8 cellular contexts compared by ENCODE assay signal in the genomic region with DNA sequence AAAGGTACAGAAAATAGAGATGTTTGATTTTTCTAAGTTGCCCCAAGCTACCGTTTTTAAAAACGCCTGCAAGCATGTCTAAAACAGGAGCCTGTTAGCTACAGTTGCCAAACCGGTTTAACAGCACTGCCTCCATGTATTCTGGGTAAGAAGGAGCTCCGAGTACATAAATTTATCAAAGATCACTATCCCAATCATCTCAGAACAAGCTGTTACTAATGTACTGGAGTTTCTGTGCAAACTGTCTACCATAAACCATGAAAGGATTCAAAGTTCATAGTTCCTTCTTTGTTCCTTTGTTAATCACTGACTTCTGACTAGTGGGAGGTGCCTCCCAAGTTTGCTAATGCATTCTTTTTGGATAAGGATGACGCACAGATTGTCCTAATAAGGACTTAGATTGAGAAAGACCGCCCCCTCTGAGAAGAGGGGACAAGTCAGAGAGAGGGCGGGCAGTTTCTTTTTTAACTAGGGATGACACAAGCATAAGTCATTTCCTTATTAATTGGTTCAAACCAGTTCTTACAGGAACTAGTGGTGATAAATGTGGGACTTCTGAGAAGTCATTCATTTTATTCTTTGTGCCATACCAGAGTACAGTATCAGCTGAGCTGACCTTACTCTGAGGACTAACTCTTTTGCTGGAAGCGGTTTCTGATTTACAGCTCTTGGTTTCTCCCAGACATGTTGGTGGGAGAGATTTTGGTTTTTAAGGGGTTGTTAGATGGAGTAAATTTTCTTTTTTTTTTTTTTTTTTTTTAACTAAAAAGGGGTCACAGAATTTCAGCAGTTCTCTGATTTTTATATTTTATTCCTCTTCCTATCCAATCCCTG. TPM values are rescaled to one million over a fixed set of nuclear protein-coding genes. Genes with fewer than 3 reads are reported as not detected.
DNase-seq lines count a peak whose midpoint lies in the region; ATAC-seq and TF ChIP-seq lines count a peak whose summit lies in the region.

No MANE protein-coding gene starts in this region.

- peak overlapping the region; percentile 93 for H3K27ac Mint-ChIP-seq in CD8-positive, alpha-beta T cell
- H3K27ac Mint-ChIP-seq in activated CD4-positive, alpha-beta memory T cell treated with anti-CD3 and anti-CD28 coated beads, Interleukin-2, amount 10 ng/mL, durations not matched to agents 7 days and 5 days, result peak overlapping the region; percentile 99
- H3K27ac Mint-ChIP-seq in type B pancreatic cell, result peak overlapping the region; percentile 97

- H3K27ac ChIP-seq in CD8-positive, alpha-beta T cell (ENCODE audit: low read depth, low read length), result peak overlapping the region; percentile 69
- peak overlapping the region; percentile 99 for H3K27ac ChIP-seq in epithelial cell of prostate

- no peaks in the 10 kb centered on the region for H3K36me3 ChIP-seq in CD8-positive, alpha-beta T cell (ENCODE audit: insufficient read depth, low read length)

- TF ChIP-seq CTCF in CD8-positive, alpha-beta T cell (IDR thresholded peaks at IDR 0.05), result no peak
- TF ChIP-seq CTCF in type B pancreatic cell (conservative IDR thresholded peaks at IDR 0.05), result no peak

- CTCF ChIA-PET in CD8-positive, alpha-beta T cell (lab: Charles Lee), result interaction anchor here (1.7 to 3.0 kb wide), 2 partner anchors 16 to 85 kb away, joined by 3 to 11 read pairs; no protein-coding TSS in a partner anchor
- CTCF ChIA-PET in activated CD4-positive, alpha-beta memory T cell treated with anti-CD3 and anti-CD28 coated beads, Interleukin-2, amount 10 ng/mL, durations not matched to agents 7 days and 5 days (lab: Charles Lee), result interaction anchor here (1.1 to 7.8 kb wide), 6 partner anchors 9 to 131 kb away, joined by 3 to 55 read pairs (median 16); partner anchors contain the start of gene PTRH2

- peak; percentile 93 for ATAC-seq in CD8-positive, alpha-beta T cell
- ATAC-seq in GM19035 (IDR thresholded peaks at IDR 0.05; ENCODE audit: unreplicated experiment) (peak; percentile 73), HG03159 (IDR thresholded peaks at IDR 0.05; ENCODE audit: unreplicated experiment) (peak; percentile 84)

- peak in 5 of 7 experiments; percentile 28 to 72 (median 57) for DNase-seq in CD8-positive, alpha-beta T cell
- DNase-seq in NCI-H526 treated with DMSO at 0.1 percent for 48 hours (lab: John Stamatoyannopoulos, UW) (peak; percentile 99), epithelial cell of prostate (ENCODE audit: low read depth, low spot score) (peak; percentile 99), mucosa of gallbladder (ENCODE audit: low spot score) (peak; percentile 91), type B pancreatic cell (ENCODE audit: extremely low spot score, unreplicated experiment) (peak; percentile 60)
- DNase-seq in activated CD4-positive, alpha-beta memory T cell treated with anti-CD3 and anti-CD28 coated beads, Interleukin-2, amount 10 ng/mL, durations not matched to agents 7 days and 5 days, result peak; percentile 77

- peaks cover 24% of the 10 kb centered on the region for H3K4me1 ChIP-seq in CD8-positive, alpha-beta T cell (ENCODE audit: insufficient read depth, low read length)

- H3K4me1 Mint-ChIP-seq in CD8-positive, alpha-beta T cell (ENCODE audit: low read depth), result peaks cover 49% of the 10 kb centered on the region
- H3K4me1 Mint-ChIP-seq in activated CD4-positive, alpha-beta memory T cell treated with anti-CD3 and anti-CD28 coated beads, Interleukin-2, amount 10 ng/mL, durations not matched to agents 7 days and 5 days, result peaks cover 38% of the 10 kb centered on the region
- peaks cover 40% of the 10 kb centered on the region for H3K4me1 Mint-ChIP-seq in type B pancreatic cell (ENCODE audit: unreplicated experiment)

- POLR2A ChIA-PET in CD8-positive, alpha-beta T cell (lab: Charles Lee), result interaction anchor here (0.6 to 1.8 kb wide), 7 partner anchors 9 to 1889 kb away, joined by 3 to 8 read pairs (median 4); partner anchors contain the start of genes PTRH2 and VMP1
- POLR2A ChIA-PET in activated CD4-positive, alpha-beta memory T cell treated with anti-CD3 and anti-CD28 coated beads, Interleukin-2, amount 10 ng/mL, durations not matched to agents 7 days and 5 days (lab: Charles Lee), result interaction anchor here (0.7 to 29.7 kb wide), 16 partner anchors 10 to 1502 kb away, joined by 3 to 2499 read pairs (median 17); partner anchors contain the start of genes CLTC, HEATR6, PTRH2 and RNFT1

- H3K9me3 Mint-ChIP-seq in CD8-positive, alpha-beta T cell, result no peaks in the 10 kb centered on the region
- no peaks in the 10 kb centered on the region for H3K9me3 Mint-ChIP-seq in activated CD4-positive, alpha-beta memory T cell treated with anti-CD3 and anti-CD28 coated beads, Interleukin-2, amount 10 ng/mL, durations not matched to agents 7 days and 5 days
- no peaks in the 10 kb centered on the region for H3K9me3 Mint-ChIP-seq in type B pancreatic cell

- intact Hi-C loops in CD8-positive, alpha-beta T cell (cut with DNase I, micrococcal nuclease), result loop anchor here (1.0 to 5.0 kb wide), 4 partner anchors 51 to 131 kb away; partner anchors contain the start of genes RPS6KB1 (in 2 of the 2), TUBD1 (in 2 of the 2), PTRH2 (in 1 of the 2) and VMP1 (in 1 of the 2)

- peaks cover 42% of the 10 kb centered on the region for H3K36me3 Mint-ChIP-seq in CD8-positive, alpha-beta T cell
- peaks cover 58% of the 10 kb centered on the region for H3K36me3 Mint-ChIP-seq in activated CD4-positive, alpha-beta memory T cell treated with anti-CD3 and anti-CD28 coated beads, Interleukin-2, amount 10 ng/mL, durations not matched to agents 7 days and 5 days (ENCODE audit: low read depth)
- H3K36me3 Mint-ChIP-seq in type B pancreatic cell, result peaks cover 45% of the 10 kb centered on the region

- peak overlapping the region; percentile 38 for H3K4me3 ChIP-seq in CD8-positive, alpha-beta T cell (ENCODE audit: low read depth, low read length)

- peak overlapping the region; percentile 92 for H3K4me3 Mint-ChIP-seq in CD8-positive, alpha-beta T cell
- H3K4me3 Mint-ChIP-seq in activated CD4-positive, alpha-beta memory T cell treated with anti-CD3 and anti-CD28 coated beads, Interleukin-2, amount 10 ng/mL, durations not matched to agents 7 days and 5 days, result peak overlapping the region; percentile 100
- H3K4me3 Mint-ChIP-seq in type B pancreatic cell, result peak overlapping the region; percentile 96

- no peaks in the 10 kb centered on the region for H3K27me3 ChIP-seq in CD8-positive, alpha-beta T cell (ENCODE audit: insufficient read depth, low read length)

- no peaks in the 10 kb centered on the region for H3K9me3 ChIP-seq in CD8-positive, alpha-beta T cell (ENCODE audit: low read length)

- H3K27me3 Mint-ChIP-seq in CD8-positive, alpha-beta T cell (ENCODE audit: low read depth), result no peaks in the 10 kb centered on the region
- no peaks in the 10 kb centered on the region for H3K27me3 Mint-ChIP-seq in activated CD4-positive, alpha-beta memory T cell treated with anti-CD3 and anti-CD28 coated beads, Interleukin-2, amount 10 ng/mL, durations not matched to agents 7 days and 5 days
- H3K27me3 Mint-ChIP-seq in type B pancreatic cell, result peaks cover 6% of the 10 kb centered on the region

RNA-seq across cellular contexts. Expression of gene TUBD1, which starts 55.2 kb away (rescaled TPM):
- 10 to 100 TPM in 1 of 2 experiments, 1 to 10 TPM in 1; 9.7 to 11.0 TPM for total RNA-seq in CD8-positive, alpha-beta T cell
- total RNA-seq in activated CD4-positive, alpha-beta memory T cell treated with anti-CD3 and anti-CD28 coated beads, Interleukin-2, amount 10 ng/mL, durations not matched to agents 7 days and 5 days, result 10 to 100 TPM; 11.4 to 11.7 TPM
- total RNA-seq in mucosa of gallbladder (8.6 TPM), type B pancreatic cell (ENCODE audit: low replicate concordance) (8.0 and 16.7 TPM in 2 replicates)

RNA-seq across cellular contexts. Expression of gene RPS6KB1, which starts 55.3 kb away (rescaled TPM):
- total RNA-seq in CD8-positive, alpha-beta T cell, result 100 to 1,000 TPM; 153 to 171 TPM
- total RNA-seq in activated CD4-positive, alpha-beta memory T cell treated with anti-CD3 and anti-CD28 coated beads, Interleukin-2, amount 10 ng/mL, durations not matched to agents 7 days and 5 days, result 10 to 100 TPM; 44.3 to 50.1 TPM
- total RNA-seq in mucosa of gallbladder, result 27.3 TPM
- 38.2 and 38.8 TPM in 2 replicates for total RNA-seq in type B pancreatic cell (ENCODE audit: low replicate concordance)

Comparison
In these comparisons a context has a peak if more than half of its experiments do, and no peak if none do; other contexts are left out.
1. Peak in every context shown above with its lines: DNase-seq, ATAC-seq, H3K4me3 ChIP-seq and H3K27ac ChIP-seq.